ENCODE assay signal across 9 cellular contexts in the genomic region with DNA sequence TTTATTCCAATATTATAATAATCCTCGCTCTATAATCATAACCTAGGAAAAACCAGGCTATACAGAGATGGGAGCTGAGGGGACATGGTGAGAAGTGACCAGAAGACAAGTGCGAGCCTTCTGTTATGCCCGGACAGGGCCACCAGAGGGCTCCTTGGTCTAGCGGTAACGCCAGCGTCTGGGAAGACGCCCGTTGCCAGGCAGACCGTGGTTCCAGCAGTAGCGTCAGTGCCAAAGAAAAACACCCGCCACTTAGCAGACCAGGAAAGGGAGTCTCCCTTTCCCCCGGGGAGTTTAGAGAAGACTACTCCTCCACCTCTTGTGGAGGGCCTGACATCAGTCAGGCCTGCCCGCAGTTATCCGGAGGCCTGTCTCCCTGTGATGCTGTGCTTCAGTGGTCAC. TPM values are rescaled to one million over a fixed set of nuclear protein-coding genes. Genes with fewer than 3 reads are reported as not detected.
DNase-seq lines count a peak whose midpoint lies in the region; ATAC-seq and TF ChIP-seq lines count a peak whose summit lies in the region.
"Not testable (repeated sequence)": the region's sequence is repeated elsewhere in the genome, so short reads cannot be mapped to it uniquely, and the experiment has no call there.
"Had no signal": no experiment of that assay in that cellular context is flagged by ENCODE, and none has a peak within 500 bp of the region (broad histone marks: within the 10 kb centered on the region; RNA-seq: fewer than 3 reads in every experiment).

No MANE protein-coding gene starts in this region.

- peaks cover 16% of the 10 kb centered on the region for H3K36me3 ChIP-seq in BLaER1
- not testable (repeated sequence) for H3K36me3 ChIP-seq in lower lobe of right lung, spleen

- not testable (repeated sequence) for H3K27ac ChIP-seq in BLaER1, lower lobe of right lung
- peak overlapping the region in 2 of 8 donors; percentile 5 to 11 for H3K27ac ChIP-seq in spleen

- peaks cover 51% of the 10 kb centered on the region for H3K4me1 ChIP-seq in BLaER1
- peaks cover 31% of the 10 kb centered on the region for H3K4me1 ChIP-seq in lower lobe of right lung
- peaks cover 28 to 79% (median 43%) of the 10 kb centered on the region in 6 donors for H3K4me1 ChIP-seq in spleen

- H3K9me3 ChIP-seq in BLaER1: peaks cover 17% of the 10 kb centered on the region
- not testable (repeated sequence) for H3K9me3 ChIP-seq in lower lobe of right lung, spleen

- not testable (repeated sequence) for TF ChIP-seq POLR2A in spleen (IDR thresholded peaks at IDR 0.05)

- H4K20me1 ChIP-seq in BLaER1: peaks cover 22% of the 10 kb centered on the region; the same call in 1 of the 2 replicates

- not testable (repeated sequence) for H3K27me3 ChIP-seq in BLaER1; lower lobe of right lung (ENCODE audit: low read depth); spleen (replicated peaks in 1 of 7)

- intact Hi-C loops in lower lobe of right lung (cut with DNase I): not testable (repeated sequence)
- intact Hi-C loops in spleen (cut with DNase I; ENCODE audit: low total_unique reads): loop anchor here (5.0 kb wide), 1 partner anchor 39 kb away; no protein-coding TSS in a partner anchor

- not testable (repeated sequence) for H3K9ac ChIP-seq in BLaER1

- H3K4me2 ChIP-seq in BLaER1: peak overlapping the region; percentile 55

- in situ Hi-C loops in GM13977 (cut with MboI; ENCODE audit: low pct_unique_long_range_greater_than_20kb, low sequenced_read_pairs, unreplicated experiment): loop anchor here (10.0 kb wide), 1 partner anchor 52 kb away; the partner anchor contains the start of gene HES2

- ATAC-seq in lower lobe of right lung: not testable (repeated sequence)

- not testable (repeated sequence) for H3K4me3 ChIP-seq in BLaER1; fibroblast of mammary gland (ENCODE audit: control insufficient read depth, low read depth, low read length); lower lobe of right lung
- H3K4me3 ChIP-seq in spleen: peak overlapping the region in 1 of 8 donors; percentile 28

- WGBS in spleen, 5 donors: 14 to 48% (median 21%) methylated on average over 14 of the region's 14 CpGs

- not testable (repeated sequence) for DNase-seq in GM13977 (ENCODE audit: low spot score); spleen
- DNase-seq in NCI-H2029 (lab: John Stamatoyannopoulos, UW): peak; percentile 42
- peak; percentile 7 for DNase-seq in SKM-1 treated with dmso at 0.1 percent for 144 hours (lab: John Stamatoyannopoulos, UW; ENCODE audit: unreplicated experiment)
- peak in 45 of 58 donors; percentile 9 to 82 (median 46) for DNase-seq in anterior cingulate cortex (lab: John Stamatoyannopoulos, UW)
- DNase-seq in fibroblast of mammary gland (ENCODE audit: low read depth): peak; percentile 57
- DNase-seq in lower lobe of right lung: peak; percentile 78

- TF ChIP-seq CTCF in GM13977 (IDR thresholded peaks at IDR 0.05; ENCODE audit: extremely low read depth, insufficient read depth, missing control alignments) (peak; percentile 39), fibroblast of mammary gland (conservative IDR thresholded peaks at IDR 0.05; ENCODE audit: control insufficient read depth, insufficient read depth, low read depth, low read length) (peak; percentile 46), lower lobe of right lung (IDR thresholded peaks at IDR 0.05) (peak; percentile 72), spleen (IDR thresholded peaks at IDR 0.05 in 8 of 11, conservative IDR thresholded peaks at IDR 0.05 in 3 of 11) (peak; percentile 45 to 82 (median 75))

RNA-seq across cellular contexts. Expression of gene ACOT7, which starts 30.5 kb away (rescaled TPM):
- total RNA-seq in lower lobe of right lung (28.5 TPM), spleen (10 to 100 TPM; 11.3 to 31.5 (median 18.1) TPM)
- 10 to 100 TPM; 10.6 to 26.7 (median 22.5) TPM for polyA plus RNA-seq in spleen

RNA-seq across cellular contexts. Expression of gene HES2, which starts 56.6 kb away (rescaled TPM):
- total RNA-seq in lower lobe of right lung (6.4 TPM), spleen (under 1 TPM in 2 of 7 donors, not detected in 5; 0.22 to 0.26 TPM)
- 1 to 10 TPM in 1 of 3 donors, under 1 TPM in 1, not detected in 1; 0.02 to 1.3 TPM for polyA plus RNA-seq in spleen
- total RNA-seq: skeletal muscle tissue had no signal
